1 cellular context compared by ENCODE assay signal in genomic region chrX:71636438-71637252, GRCh38.
TF ChIP-seq lines count a peak whose summit lies in the region.

No MANE protein-coding gene starts in this region.

TF ChIP-seq in GM12878, 131 proteins besides CTCF, POLR2A, EP300 and RAD21:
- TF ChIP-seq ATF7 (IDR thresholded peaks at IDR 0.05; ENCODE audit: low read depth) (peak; percentile 50; the same call in 1 of the 2 replicates), CEBPZ (IDR thresholded peaks at IDR 0.05; ENCODE audit: low read depth, low read length) (no peak)
TF ChIP-seq in GM12878: peak in this region for 1.
